Comparison of ENCODE assay signal across 19 cellular contexts in the genomic region with DNA sequence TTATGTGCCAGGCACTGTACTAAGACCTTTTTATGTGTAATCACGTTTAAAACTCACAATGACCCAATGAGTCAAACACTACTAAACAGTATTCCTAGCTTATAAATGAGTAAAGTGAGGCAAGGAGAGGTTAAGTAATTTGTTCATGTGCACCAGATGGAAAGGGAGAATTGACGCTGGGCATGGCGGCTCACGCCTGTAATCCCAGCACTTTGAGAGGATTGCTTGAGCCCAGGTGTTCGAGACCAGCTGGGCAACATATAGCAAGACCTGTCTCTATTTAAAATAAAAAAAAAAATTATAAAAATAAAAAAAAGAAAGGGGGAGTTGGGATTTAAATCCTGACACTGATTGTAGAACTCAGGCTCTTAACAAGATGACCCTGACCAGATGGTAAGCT.
A peak's percentile ranks its signal among the peaks of the same experiment; 100 is the strongest.
DNase-seq lines count a peak whose midpoint lies in the region; ATAC-seq and TF ChIP-seq lines count a peak whose summit lies in the region.
"Had no signal": no experiment of that assay in that cellular context is flagged by ENCODE, and none has a peak within 500 bp of the region (broad histone marks: within the 10 kb centered on the region; RNA-seq: fewer than 3 reads in every experiment).

No MANE protein-coding gene starts in this region.

- H3K9me3 ChIP-seq in WERI-Rb-1 (ENCODE audit: severe bottlenecking) (no peaks in the 10 kb centered on the region), muscle layer of duodenum (ENCODE audit: control insufficient read depth in 1 of 2, low read length in 2 of 2) (no peaks in the 10 kb centered on the region), stomach smooth muscle (ENCODE audit: control insufficient read depth in 2 of 2, low read length in 2 of 2) (peaks cover 0 to 4% of the 10 kb centered on the region in 2 donors)
- H3K9me3 ChIP-seq: Peyer's patch had no signal

- TF ChIP-seq CTCF in WERI-Rb-1 (IDR thresholded peaks at IDR 0.05; ENCODE audit: low read depth, low read length): no peak

- no peak overlapping the region for H3K4me3 ChIP-seq in WERI-Rb-1 (ENCODE audit: low read depth, low read length)
- H3K4me3 ChIP-seq in muscle layer of duodenum (ENCODE audit: low read depth in 1 of 2, low read length in 2 of 2): no peak overlapping the region
- H3K4me3 ChIP-seq in stomach smooth muscle (ENCODE audit: low read length in 2 of 2): no peak overlapping the region
- H3K4me3 ChIP-seq: Peyer's patch had no signal

- peaks cover 29% of the 10 kb centered on the region for H3K36me3 ChIP-seq in WERI-Rb-1
- H3K36me3 ChIP-seq in muscle layer of duodenum (ENCODE audit: control insufficient read depth in 1 of 2, insufficient read depth in 2 of 2, low read length in 2 of 2): peaks cover 15 to 25% of the 10 kb centered on the region in 2 donors
- H3K36me3 ChIP-seq in stomach smooth muscle (ENCODE audit: control insufficient read depth in 2 of 2, insufficient read depth in 2 of 2, low read length in 2 of 2): peaks cover 7 to 11% of the 10 kb centered on the region in 2 donors

- CTCF ChIA-PET in HEK293T (lab: Yijun Ruan, JAX): interaction anchor here (0.7 to 1.1 kb wide), 4 partner anchors 9 to 181 kb away, joined by 3 to 4 read pairs (median 3); no protein-coding TSS in a partner anchor

- POLR2A ChIA-PET in HEK293T (lab: Yijun Ruan, JAX): no interaction called here

- H3K27me3 ChIP-seq in WERI-Rb-1 (ENCODE audit: insufficient read depth, low read depth, severe bottlenecking) (no peaks in the 10 kb centered on the region), muscle layer of duodenum (ENCODE audit: low read depth, low read length) (no peaks in the 10 kb centered on the region), stomach smooth muscle (ENCODE audit: control insufficient read depth in 1 of 2, insufficient read depth in 2 of 2, low read length in 2 of 2) (no peaks in the 10 kb centered on the region)
- H3K27me3 ChIP-seq: Peyer's patch had no signal

- H3K27ac ChIP-seq in WERI-Rb-1: peak overlapping the region; percentile 69
- H3K27ac ChIP-seq in muscle layer of duodenum (ENCODE audit: low read length): peak overlapping the region; percentile 45
- peak overlapping the region; percentile 95 for H3K27ac ChIP-seq in stomach smooth muscle (ENCODE audit: low read length)
- H3K27ac ChIP-seq: HL-60 had no signal

- ATAC-seq in HG02642 (IDR thresholded peaks at IDR 0.05; ENCODE audit: poor library complexity, unreplicated experiment): no peak

- peak; percentile 44 for DNase-seq in NCI-H2171 treated with DMSO at 0.1 percent for 48 hours (lab: John Stamatoyannopoulos, UW)
- DNase-seq in NCI-H2171 (lab: John Stamatoyannopoulos, UW): no peak
- DNase-seq in WERI-Rb-1: peak; percentile 67
- no peak for DNase-seq in HEK293T (ENCODE audit: extremely low spot score)
- DNase-seq in DMS153 (lab: John Stamatoyannopoulos, UW): no peak
- DNase-seq: DMS79 treated with DMSO at 0.1 percent for 48 hours, GDM1, HCEC 1CT, KG1, NCI-H1092, NCI-H1694, NCI-H2107, NCI-H748 treated with DMSO at 0.1 percent for 48 hours, Peyer's patch, SHP77 had no signal

- no peak overlapping the region for H3K9ac ChIP-seq in stomach smooth muscle (ENCODE audit: low read length in 2 of 2)

- H3K4me1 ChIP-seq in muscle layer of duodenum (ENCODE audit: control insufficient read depth in 1 of 2, insufficient read depth in 2 of 2, low read length in 2 of 2) (peaks cover 3 to 21% of the 10 kb centered on the region in 2 donors), stomach smooth muscle (ENCODE audit: control insufficient read depth, insufficient read depth, low read length) (peaks cover 50% of the 10 kb centered on the region)

TF ChIP-seq in HEK293T, 16 proteins besides CTCF, POLR2A, EP300 and RAD21:
- TF ChIP-seq ELF4 (IDR thresholded peaks at IDR 0.05) (no peak), FOXM1 (IDR thresholded peaks at IDR 0.05; ENCODE audit: borderline replicate concordance) (no peak), LEF1 (IDR thresholded peaks at IDR 0.05; ENCODE audit: borderline replicate concordance) (no peak), SP1 (IDR thresholded peaks at IDR 0.05) (no peak), ARNT (IDR thresholded peaks at IDR 0.05) (no peak), TARDBP (IDR thresholded peaks at IDR 0.05) (no peak), FOXK2 (IDR thresholded peaks at IDR 0.05) (no peak), L3MBTL2 (conservative IDR thresholded peaks at IDR 0.05) (no peak), FOXA1 (IDR thresholded peaks at IDR 0.05) (no peak), BHLHE40 (IDR thresholded peaks at IDR 0.05; ENCODE audit: borderline replicate concordance) (no peak), CTBP1 (IDR thresholded peaks at IDR 0.05; ENCODE audit: borderline replicate concordance) (no peak), NFRKB (IDR thresholded peaks at IDR 0.05) (no peak), SUZ12 (IDR thresholded peaks at IDR 0.05) (no peak), ZNF384 (IDR thresholded peaks at IDR 0.05) (no peak), HDGF (IDR thresholded peaks at IDR 0.05; ENCODE audit: borderline replicate concordance) (no peak)
- TF ChIP-seq, protein P1, sequence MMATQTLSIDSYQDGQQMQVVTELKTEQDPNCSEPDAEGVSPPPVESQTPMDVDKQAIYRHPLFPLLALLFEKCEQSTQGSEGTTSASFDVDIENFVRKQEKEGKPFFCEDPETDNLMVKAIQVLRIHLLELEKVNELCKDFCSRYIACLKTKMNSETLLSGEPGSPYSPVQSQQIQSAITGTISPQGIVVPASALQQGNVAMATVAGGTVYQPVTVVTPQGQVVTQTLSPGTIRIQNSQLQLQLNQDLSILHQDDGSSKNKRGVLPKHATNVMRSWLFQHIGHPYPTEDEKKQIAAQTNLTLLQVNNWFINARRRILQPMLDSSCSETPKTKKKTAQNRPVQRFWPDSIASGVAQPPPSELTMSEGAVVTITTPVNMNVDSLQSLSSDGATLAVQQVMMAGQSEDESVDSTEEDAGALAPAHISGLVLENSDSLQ (IDR thresholded peaks at IDR 0.05): no peak
TF ChIP-seq in HEK293T: peak in this region for 0.

Comparison
In these comparisons a context has a peak if more than half of its experiments do, and no peak if none do; other contexts are left out.
1. DNase-seq: peak in NCI-H2171 treated with DMSO at 0.1 percent for 48 hours (single experiment) and WERI-Rb-1 (single experiment); none in NCI-H2171 (single experiment), HEK293T (single experiment) and DMS153 (single experiment).
2. H3K27ac ChIP-seq: peak in every context shown above with its lines; median percentile 95 in stomach smooth muscle; 69 in WERI-Rb-1; 45 in muscle layer of duodenum.